9 cellular contexts compared by ENCODE assay signal in the genomic region with DNA sequence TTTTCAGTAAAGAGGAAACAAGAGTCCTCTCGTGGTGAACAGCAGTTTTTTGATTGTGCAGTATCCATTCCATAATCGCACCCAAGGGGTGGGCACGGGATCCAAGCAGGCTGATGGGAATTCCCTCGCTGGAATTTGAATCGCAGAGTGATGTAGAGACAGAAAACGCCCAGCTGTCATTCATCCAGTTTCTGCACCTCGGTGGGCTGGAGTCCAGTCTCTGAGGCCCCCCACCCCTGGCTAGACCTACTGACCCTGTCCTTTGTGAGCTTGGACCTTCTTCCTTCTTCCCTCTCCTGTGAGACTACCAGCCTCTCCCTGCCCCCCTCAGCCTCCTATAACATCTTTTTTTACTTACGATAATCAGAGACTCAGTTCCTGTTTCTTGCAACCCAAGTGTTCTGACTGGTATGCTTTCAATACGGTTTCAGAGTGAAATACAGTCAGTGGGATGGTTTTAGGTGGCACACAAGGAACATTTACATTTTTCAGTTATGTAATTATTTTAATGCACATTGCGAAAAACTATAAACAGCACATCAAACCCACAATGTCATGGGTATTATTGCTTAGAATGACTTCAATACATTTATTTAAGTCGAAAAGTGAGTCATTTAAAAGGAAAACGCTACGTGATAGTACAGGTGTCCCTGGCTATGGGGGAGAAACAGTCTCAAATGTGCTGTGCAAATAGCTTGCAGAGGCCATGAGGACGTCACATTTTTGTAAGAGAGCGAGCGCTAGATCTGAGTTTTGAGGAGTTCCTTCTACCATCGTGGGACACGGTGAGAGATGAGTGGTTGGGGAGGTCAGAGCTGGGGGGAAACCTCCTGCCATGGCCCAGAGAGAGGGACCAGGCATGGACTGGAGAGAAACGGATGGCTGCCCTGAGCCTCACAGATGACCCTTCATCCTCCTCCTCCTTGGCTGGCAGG. TPM values are rescaled to one million over a fixed set of nuclear protein-coding genes. Genes with fewer than 3 reads are reported as not detected.
A peak's percentile ranks its signal among the peaks of the same experiment; 100 is the strongest.
DNase-seq lines count a peak whose midpoint lies in the region; ATAC-seq and TF ChIP-seq lines count a peak whose summit lies in the region.
"Had no signal": no experiment of that assay in that cellular context is flagged by ENCODE, and none has a peak within 500 bp of the region (broad histone marks: within the 10 kb centered on the region; RNA-seq: fewer than 3 reads in every experiment).

No MANE protein-coding gene starts in this region.

- peak overlapping the region; percentile 25 for H3K4me3 Mint-ChIP-seq in activated CD4-positive, alpha-beta memory T cell treated with anti-CD3 and anti-CD28 coated beads, Interleukin-2, amount 10 ng/mL, durations not matched to agents 7 days and 5 days

- no peak overlapping the region for H3K9ac ChIP-seq in mesenchymal stem cell (ENCODE audit: low read length)

- no peak overlapping the region for H3K14ac ChIP-seq in mesenchymal stem cell (ENCODE audit: low read length in 2 of 2)

- H3K36me3 ChIP-seq in mesenchymal stem cell (ENCODE audit: control insufficient read depth in 1 of 2, insufficient read depth in 2 of 2, low read depth in 1 of 2, low read length in 2 of 2) (no peaks in the 10 kb centered on the region), body of pancreas (replicated peaks in 1 of 2; ENCODE audit: insufficient read depth in 1 of 2, low read depth in 2 of 2) (no peaks in the 10 kb centered on the region)

- peaks cover 4% of the 10 kb centered on the region for H3K9me3 Mint-ChIP-seq in activated CD4-positive, alpha-beta memory T cell treated with anti-CD3 and anti-CD28 coated beads, Interleukin-2, amount 10 ng/mL, durations not matched to agents 7 days and 5 days

- intact Hi-C loops in body of pancreas (cut with DNase I) = no loop called here

- no peaks in the 10 kb centered on the region for H3K79me1 ChIP-seq in mesenchymal stem cell (replicated peaks; ENCODE audit: low read length, poor library complexity, severe bottlenecking)

- no peak overlapping the region for H2BK5ac ChIP-seq in mesenchymal stem cell (ENCODE audit: low read depth, low read length, poor library complexity, severe bottlenecking)

- H4K91ac ChIP-seq in mesenchymal stem cell (ENCODE audit: low read length) = no peak overlapping the region

- H4K8ac ChIP-seq in mesenchymal stem cell (ENCODE audit: low read length) = no peak overlapping the region

- H3K27ac Mint-ChIP-seq in activated CD4-positive, alpha-beta memory T cell treated with anti-CD3 and anti-CD28 coated beads, Interleukin-2, amount 10 ng/mL, durations not matched to agents 7 days and 5 days = peak overlapping the region; percentile 68

- H3K4me1 ChIP-seq in mesenchymal stem cell (ENCODE audit: control insufficient read depth, insufficient read depth, low read depth, low read length) (peaks cover 6% of the 10 kb centered on the region), body of pancreas (no peaks in the 10 kb centered on the region)

- ATAC-seq in GM19397 (IDR thresholded peaks at IDR 0.05; ENCODE audit: unreplicated experiment) (peak; percentile 75), HG03135 (IDR thresholded peaks at IDR 0.05; ENCODE audit: unreplicated experiment) (peak; percentile 80), body of pancreas (no peak)
- ATAC-seq: Right ventricle myocardium inferior had no signal

- H2BK15ac ChIP-seq in mesenchymal stem cell (ENCODE audit: low read depth, poor library complexity, severe bottlenecking) = no peak overlapping the region

- H2AK5ac ChIP-seq in mesenchymal stem cell (ENCODE audit: low read length, severe bottlenecking) = no peak overlapping the region

- H3K27me3 Mint-ChIP-seq in activated CD4-positive, alpha-beta memory T cell treated with anti-CD3 and anti-CD28 coated beads, Interleukin-2, amount 10 ng/mL, durations not matched to agents 7 days and 5 days = peaks cover 3% of the 10 kb centered on the region

- CTCF ChIA-PET in activated CD4-positive, alpha-beta memory T cell treated with anti-CD3 and anti-CD28 coated beads, Interleukin-2, amount 10 ng/mL, durations not matched to agents 7 days and 5 days (lab: Charles Lee) = no interaction called here

- H2BK12ac ChIP-seq in mesenchymal stem cell (ENCODE audit: low read length in 2 of 2) = no peak overlapping the region

- H3K9me3 ChIP-seq in mesenchymal stem cell (ENCODE audit: control insufficient read depth, low read length) (no peaks in the 10 kb centered on the region), body of pancreas (no peaks in the 10 kb centered on the region)

- no peak overlapping the region for H2AFZ ChIP-seq in mesenchymal stem cell (ENCODE audit: low read depth, low read length)

- H3K4me3 ChIP-seq in GM12864 (ENCODE audit: low read depth, low read length) (peak overlapping the region; percentile 48), mesenchymal stem cell (ENCODE audit: insufficient read depth in 1 of 2, low read depth in 1 of 2, low read length in 2 of 2) (no peak overlapping the region), body of pancreas (no peak overlapping the region)

- no peaks in the 10 kb centered on the region for H3K36me3 Mint-ChIP-seq in activated CD4-positive, alpha-beta memory T cell treated with anti-CD3 and anti-CD28 coated beads, Interleukin-2, amount 10 ng/mL, durations not matched to agents 7 days and 5 days (ENCODE audit: low read depth)

- no peak overlapping the region for H3K4ac ChIP-seq in mesenchymal stem cell (ENCODE audit: low read depth in 1 of 2, low read length in 2 of 2)

- H3K27ac ChIP-seq in mesenchymal stem cell (ENCODE audit: low read length, poor library complexity, severe bottlenecking) (no peak overlapping the region), body of pancreas (no peak overlapping the region)

- TF ChIP-seq POLR2A in body of pancreas (IDR thresholded peaks at IDR 0.05) = no peak

- no peak overlapping the region for H3K18ac ChIP-seq in mesenchymal stem cell (ENCODE audit: low read depth in 1 of 2, low read length in 2 of 2)

- WGBS in mesenchymal stem cell = 95% methylated on average over 18 of the region's 19 CpGs
- 63 to 70% methylated on average over 16 to 19 of the region's 19 CpGs for WGBS in body of pancreas, 2 donors

- TF ChIP-seq CTCF in GM12864 (IDR thresholded peaks at IDR 0.05; ENCODE audit: low read depth, low read length, missing control alignments) (no peak), body of pancreas (IDR thresholded peaks at IDR 0.05) (no peak)

- DNase-seq in GM12864 (ENCODE audit: low read depth) (peak; percentile 90), mesenchymal stem cell (no peak), body of pancreas (no peak), COLO668 (lab: John Stamatoyannopoulos, UW; ENCODE audit: unreplicated experiment) (no peak), NK-92 (lab: John Stamatoyannopoulos, UW; ENCODE audit: unreplicated experiment) (no peak)
- DNase-seq in activated CD4-positive, alpha-beta memory T cell treated with anti-CD3 and anti-CD28 coated beads, Interleukin-2, amount 10 ng/mL, durations not matched to agents 7 days and 5 days = no peak

- H3K27me3 ChIP-seq in mesenchymal stem cell (ENCODE audit: control insufficient read depth in 1 of 2, insufficient read depth in 1 of 2, low read length in 2 of 2) (no peaks in the 10 kb centered on the region), body of pancreas (no peaks in the 10 kb centered on the region)

- POLR2A ChIA-PET in activated CD4-positive, alpha-beta memory T cell treated with anti-CD3 and anti-CD28 coated beads, Interleukin-2, amount 10 ng/mL, durations not matched to agents 7 days and 5 days (lab: Charles Lee) = no interaction called here

- H3K4me1 Mint-ChIP-seq in activated CD4-positive, alpha-beta memory T cell treated with anti-CD3 and anti-CD28 coated beads, Interleukin-2, amount 10 ng/mL, durations not matched to agents 7 days and 5 days = peaks cover 17% of the 10 kb centered on the region

- no peak overlapping the region for H3K23ac ChIP-seq in mesenchymal stem cell (ENCODE audit: low read length in 2 of 2)

- no peak overlapping the region for H3K4me2 ChIP-seq in mesenchymal stem cell (ENCODE audit: low read length, poor library complexity, severe bottlenecking)

- H2BK120ac ChIP-seq in mesenchymal stem cell (ENCODE audit: low read depth, low read length) = no peak overlapping the region

RNA-seq across cellular contexts. Expression of a gene that starts 37.5 kb away (rescaled TPM):
- 1 to 10 TPM; 1.4 to 1.7 TPM for total RNA-seq in activated CD4-positive, alpha-beta memory T cell treated with anti-CD3 and anti-CD28 coated beads, Interleukin-2, amount 10 ng/mL, durations not matched to agents 7 days and 5 days
- 42.8 TPM for polyA plus RNA-seq in mesenchymal stem cell (2013, experiment 1 of 2)
- 43.5 TPM for polyA plus RNA-seq in mesenchymal stem cell (2013, experiment 2 of 2)
- total RNA-seq in body of pancreas = 1 to 10 TPM; 1.3 to 4.3 TPM
